Comparison of ENCODE assay signal across 8 cellular contexts in the genomic region with DNA sequence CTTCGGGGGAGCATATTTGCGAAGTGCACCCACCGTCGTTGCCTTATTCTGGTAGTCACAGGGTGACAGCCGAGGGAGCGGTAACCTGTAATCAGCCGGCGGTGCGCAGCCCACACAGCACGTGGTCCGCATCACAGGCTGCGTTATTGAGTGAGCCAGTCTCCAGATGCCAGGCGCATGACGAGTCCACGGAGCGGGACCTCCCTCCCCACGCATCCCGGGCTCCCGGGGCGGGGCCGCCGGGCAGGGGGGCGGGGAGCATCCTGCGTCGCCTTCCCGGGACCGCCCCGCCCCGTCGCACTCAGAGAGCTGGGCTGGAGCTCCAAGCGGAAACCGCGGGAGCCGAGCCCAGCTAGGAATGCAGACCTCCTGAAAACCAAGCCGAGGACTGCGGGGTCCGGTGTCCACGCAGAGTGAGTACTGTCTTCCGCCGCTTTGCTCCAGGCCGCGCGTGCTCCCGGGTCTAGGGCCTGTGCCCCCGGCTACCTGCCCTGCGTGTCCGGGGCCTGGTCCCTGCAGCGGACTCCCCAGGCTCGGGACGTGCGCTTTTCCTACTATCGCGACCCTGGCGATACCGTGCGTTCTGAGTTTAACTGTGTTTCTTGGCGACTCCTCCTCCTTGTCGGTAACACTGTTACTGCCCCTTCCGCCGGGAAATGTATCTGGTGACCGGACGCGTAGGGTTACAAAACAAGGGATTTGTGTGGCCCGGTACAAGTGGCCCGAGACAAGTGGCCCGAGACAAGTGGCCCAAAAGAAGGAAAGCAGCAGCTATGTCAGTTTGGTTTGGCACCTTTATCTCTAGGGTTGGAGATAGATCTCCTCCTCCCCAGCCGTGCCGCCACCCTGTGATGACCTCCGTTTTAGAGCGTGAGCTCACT. TPM values are rescaled to one million over a fixed set of nuclear protein-coding genes. Genes with fewer than 3 reads are reported as not detected.
DNase-seq lines count a peak whose midpoint lies in the region; ATAC-seq and TF ChIP-seq lines count a peak whose summit lies in the region.

No MANE protein-coding gene starts in this region.

- H3K27ac Mint-ChIP-seq in CD8-positive, alpha-beta memory T cell, result peak overlapping the region; percentile 86 to 99 (median 98)

- no peak for TF ChIP-seq CTCF in HL-60 (IDR thresholded peaks at IDR 0.05; ENCODE audit: insufficient read depth, low read length)
- TF ChIP-seq CTCF in gastroesophageal sphincter (IDR thresholded peaks at IDR 0.05), result peak in 1 of 4 experiments; percentile 12
- no peak for TF ChIP-seq CTCF in neutrophil (IDR thresholded peaks at IDR 0.05)

- CTCF ChIA-PET in CD8-positive, alpha-beta memory T cell (lab: Charles Lee), result interaction anchor here (1.0 to 2.4 kb wide), 5 partner anchors 29 to 357 kb away, joined by 4 to 6 read pairs (median 5); partner anchors contain the start of gene CAST

- peak; percentile 17 for TF ChIP-seq EP300 in gastroesophageal sphincter (IDR thresholded peaks at IDR 0.05)

- DNase-seq in CD8-positive, alpha-beta memory T cell, result peak; percentile 76 to 88 (median 80)
- DNase-seq in HL-60 (ENCODE audit: low read depth in 1 of 2, low spot score in 1 of 2) (peak in 1 of 2 experiments; percentile 18), SJCRH30 (peak; percentile 87 to 88), stromal cell of bone marrow (ENCODE audit: low read depth) (peak; percentile 95)
- peak; percentile 86 for DNase-seq in activated naive CD4-positive, alpha-beta T cell treated with anti-CD3 and anti-CD28 coated beads, Interleukin-2, amount 50 U/mL, for 16 hours

- no peaks in the 10 kb centered on the region for H3K27me3 Mint-ChIP-seq in CD8-positive, alpha-beta memory T cell

- peak; percentile 66 to 70 for TF ChIP-seq POLR2A in gastroesophageal sphincter (IDR thresholded peaks at IDR 0.05)

- no peaks in the 10 kb centered on the region for H3K9me3 ChIP-seq in CD8-positive, alpha-beta memory T cell (ENCODE audit: low read length)
- H3K9me3 ChIP-seq in SJCRH30 (replicated peaks) (no peaks in the 10 kb centered on the region), gastroesophageal sphincter (no peaks in the 10 kb centered on the region), neutrophil (no peaks in the 10 kb centered on the region)

- H3K4me3 Mint-ChIP-seq in CD8-positive, alpha-beta memory T cell, result peak overlapping the region; percentile 81 to 96 (median 92)

- no peaks in the 10 kb centered on the region for H3K9me3 Mint-ChIP-seq in CD8-positive, alpha-beta memory T cell

- H3K4me1 ChIP-seq in CD8-positive, alpha-beta memory T cell (ENCODE audit: insufficient read depth, low read length), result peaks cover 23% of the 10 kb centered on the region
- H3K4me1 ChIP-seq in SJCRH30 (peaks cover 14% of the 10 kb centered on the region), gastroesophageal sphincter (peaks cover 2 to 67% (median 7%) of the 10 kb centered on the region in 3 donors), neutrophil (ENCODE audit: control insufficient read depth in 1 of 2, insufficient read depth in 1 of 2, low read depth in 1 of 2, low read length in 1 of 2) (peaks cover 23 to 29% of the 10 kb centered on the region in 2 experiments)

- no peaks in the 10 kb centered on the region for H3K27me3 ChIP-seq in CD8-positive, alpha-beta memory T cell (ENCODE audit: insufficient read depth, low read length, poor library complexity, severe bottlenecking)
- H3K27me3 ChIP-seq in HL-60 (ENCODE audit: insufficient read depth, poor library complexity, severe bottlenecking), result no peaks in the 10 kb centered on the region
- H3K27me3 ChIP-seq in SJCRH30, result no peaks in the 10 kb centered on the region
- no peaks in the 10 kb centered on the region for H3K27me3 ChIP-seq in gastroesophageal sphincter
- H3K27me3 ChIP-seq in neutrophil, result no peaks in the 10 kb centered on the region

- H3K4me3 ChIP-seq in CD8-positive, alpha-beta memory T cell (ENCODE audit: low read length), result peak overlapping the region; percentile 67
- H3K4me3 ChIP-seq in HL-60 (replicated peaks; ENCODE audit: insufficient read depth, low read length) (peak overlapping the region; percentile 70), SJCRH30 (peak overlapping the region; percentile 80), gastroesophageal sphincter (peak overlapping the region; percentile 38 to 64), neutrophil (ENCODE audit: low read depth in 1 of 2, low read length in 1 of 2) (peak overlapping the region; percentile 65 to 78)

- H3K4me1 Mint-ChIP-seq in CD8-positive, alpha-beta memory T cell, result peaks cover 30 to 69% (median 46%) of the 10 kb centered on the region in 3 donors

- peak overlapping the region; percentile 93 for H3K27ac ChIP-seq in CD8-positive, alpha-beta memory T cell (ENCODE audit: low read depth, low read length)
- H3K27ac ChIP-seq in HL-60 (replicated peaks), result no peak overlapping the region
- peak overlapping the region; percentile 67 for H3K27ac ChIP-seq in SJCRH30
- H3K27ac ChIP-seq in gastroesophageal sphincter, result peak overlapping the region; percentile 54 to 93 (median 92)
- peak overlapping the region; percentile 89 for H3K27ac ChIP-seq in neutrophil

- ATAC-seq in GM19468 (IDR thresholded peaks at IDR 0.05; ENCODE audit: extremely low read depth, unreplicated experiment) (peak; percentile 35), gastroesophageal sphincter (peak; percentile 97)

- peaks cover 2% of the 10 kb centered on the region for H3K36me3 ChIP-seq in CD8-positive, alpha-beta memory T cell (ENCODE audit: insufficient read depth, low read length)
- H3K36me3 ChIP-seq in SJCRH30 (no peaks in the 10 kb centered on the region), gastroesophageal sphincter (peaks cover 0 to 17% of the 10 kb centered on the region in 2 donors), neutrophil (peaks cover 13% of the 10 kb centered on the region)

- 0% methylated on average over 23 of the region's 70 CpGs; no CpG with 5 or more reads in 1 of the 2 donors for WGBS in gastroesophageal sphincter (ENCODE audit: low coverage in 1 of 2), 2 donors

- POLR2A ChIA-PET in CD8-positive, alpha-beta memory T cell (lab: Charles Lee), result interaction anchor here (0.6 to 3.8 kb wide), 4 partner anchors 12 to 480 kb away, joined by 3 to 20 read pairs (median 4); partner anchors contain the start of genes CAST and RIOK2

- peaks cover 0 to 23% (median 8%) of the 10 kb centered on the region in 3 donors for H3K36me3 Mint-ChIP-seq in CD8-positive, alpha-beta memory T cell

RNA-seq across cellular contexts. Expression of gene CAST, which starts 40.6 kb away (rescaled TPM):
- total RNA-seq in CD8-positive, alpha-beta memory T cell, result 100 to 1,000 TPM; 127 to 134 TPM
- polyA plus RNA-seq in CD8-positive, alpha-beta memory T cell, result 94.6 TPM
- 56.6 and 61.0 TPM in 2 replicates for total RNA-seq in SJCRH30 (2014; rRNA removed; shearing (Covaris generic))
- total RNA-seq in gastroesophageal sphincter, result 100 to 1,000 TPM; 292 to 347 (median 320) TPM
